ENCODE assay signal across 6 cellular contexts in the genomic region with DNA sequence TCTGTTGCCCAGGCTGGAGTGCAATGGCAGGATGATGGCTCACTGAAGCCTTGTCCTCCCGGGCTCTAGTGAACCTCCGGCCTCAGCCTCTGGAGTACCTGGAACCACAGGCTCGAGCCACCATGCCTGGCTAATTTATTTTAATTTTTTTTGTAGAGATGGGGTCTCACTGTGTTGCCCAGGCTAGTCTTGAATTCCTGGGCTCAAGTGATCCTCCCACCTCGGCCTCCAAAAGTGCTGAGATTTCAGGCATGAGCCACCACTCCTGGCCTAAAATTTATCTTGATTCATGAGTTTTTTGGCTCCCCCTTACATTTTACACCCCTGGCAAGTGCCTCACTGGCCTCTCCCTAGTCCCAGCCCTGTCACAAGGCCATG. TPM values are rescaled to one million over a fixed set of nuclear protein-coding genes. Genes with fewer than 3 reads are reported as not detected.
A peak's percentile ranks its signal among the peaks of the same experiment; 100 is the strongest.
DNase-seq lines count a peak whose midpoint lies in the region; ATAC-seq, FAIRE-seq and TF ChIP-seq lines count a peak whose summit lies in the region.

No MANE protein-coding gene starts in this region.

- no peak overlapping the region for H3K4me3 Mint-ChIP-seq in activated CD8-positive, alpha-beta memory T cell treated with anti-CD3 and anti-CD28 coated beads, Interleukin-2, amount 10 ng/mL, durations not matched to agents 7 days and 5 days

- peaks cover 16% of the 10 kb centered on the region for H3K79me2 ChIP-seq in HepG2 (ENCODE audit: insufficient read depth, low read length)

- no peaks in the 10 kb centered on the region for H3K36me3 Mint-ChIP-seq in activated CD8-positive, alpha-beta memory T cell treated with anti-CD3 and anti-CD28 coated beads, Interleukin-2, amount 10 ng/mL, durations not matched to agents 7 days and 5 days

- no peak overlapping the region; the same call in 1 of the 2 replicates for H3K9ac ChIP-seq in HepG2 (ENCODE audit: insufficient read depth, low read depth, low read length)

- CTCF ChIA-PET in activated CD8-positive, alpha-beta memory T cell treated with anti-CD3 and anti-CD28 coated beads, Interleukin-2, amount 10 ng/mL, durations not matched to agents 7 days and 5 days (lab: Charles Lee), result interaction anchor here (0.6 to 6.8 kb wide), 14 partner anchors 8 to 82 kb away, joined by 3 to 88 read pairs (median 4); partner anchors contain the start of gene HSP90AB1
- CTCF ChIA-PET in HepG2 (lab: Yijun Ruan, JAX; ENCODE audit: low intra/inter-chr PET ratio, low total read pairs), result interaction anchor here (0.6 to 3.2 kb wide), 3 partner anchors 13 to 37 kb away, joined by 3 to 18 read pairs (median 4); no protein-coding TSS in a partner anchor

- no peaks in the 10 kb centered on the region for H3K9me3 Mint-ChIP-seq in activated CD8-positive, alpha-beta memory T cell treated with anti-CD3 and anti-CD28 coated beads, Interleukin-2, amount 10 ng/mL, durations not matched to agents 7 days and 5 days (ENCODE audit: low read depth)

- no peak for ATAC-seq in activated CD8-positive, alpha-beta memory T cell treated with anti-CD3 and anti-CD28 coated beads, Interleukin-2, amount 10 ng/mL, durations not matched to agents 7 days and 5 days
- ATAC-seq in HepG2 (no peak), GM21576 (IDR thresholded peaks at IDR 0.05; ENCODE audit: unreplicated experiment) (no peak)

- WGBS in HepG2 (ENCODE audit: low lambda C conversion rate), result 79% methylated on average over 4 of the region's 4 CpGs
- 90 to 100% methylated on average over 3 to 4 of the region's 4 CpGs for whole genome bisulfite sequencing in transverse colon (ENCODE audit: low coverage in 1 of 2), 2 donors

- in situ Hi-C loops in HepG2 (cut with HindIII; ENCODE audit: extremely low pct_ligation_motif_present, low pct_unique_long_range_greater_than_20kb), result loop anchor here (5.0 kb wide), 1 partner anchor 49 kb away; no protein-coding TSS in a partner anchor
- in situ Hi-C loops in transverse colon (cut with MboI; ENCODE audit: low pct_ligation_motif_present in 1 of 4, low pct_unique_long_range_greater_than_20kb in 1 of 4, low sequenced_read_pairs in 3 of 4), result no loop called here

- TF ChIP-seq CTCF in HepG2 (CRISPR knock-in tag; IDR thresholded peaks at IDR 0.05) (no peak), transverse colon (IDR thresholded peaks at IDR 0.05) (no peak)

- no peak overlapping the region for H2AFZ ChIP-seq in HepG2 (ENCODE audit: low read length)

- H3K4me1 Mint-ChIP-seq in activated CD8-positive, alpha-beta memory T cell treated with anti-CD3 and anti-CD28 coated beads, Interleukin-2, amount 10 ng/mL, durations not matched to agents 7 days and 5 days, result peaks cover 36% of the 10 kb centered on the region

- H3K4me3 ChIP-seq in HepG2 (replicated peaks in 1 of 3; ENCODE audit: insufficient read depth in 1 of 3, low read depth in 2 of 3, low read length in 3 of 3), result no peak overlapping the region
- no peak overlapping the region for H3K4me3 ChIP-seq in transverse colon

- no peaks in the 10 kb centered on the region for H4K20me1 ChIP-seq in HepG2 (ENCODE audit: insufficient read depth, low read length)

- H3K9me3 ChIP-seq in HepG2 (ENCODE audit: low read length) (no peaks in the 10 kb centered on the region), transverse colon (no peaks in the 10 kb centered on the region)

- H3K4me2 ChIP-seq in HepG2 (ENCODE audit: low read depth, low read length), result peak overlapping the region; percentile 66

- no peaks in the 10 kb centered on the region for H3K36me3 ChIP-seq in HepG2 (replicated peaks in 1 of 2; ENCODE audit: control insufficient read depth in 1 of 2, insufficient read depth in 2 of 2, low read length in 2 of 2)
- H3K36me3 ChIP-seq in transverse colon, result no peaks in the 10 kb centered on the region

- intact Hi-C loops in HepG2 (cut with micrococcal nuclease; ENCODE audit: unreplicated experiment) (loop anchor here (1.0 kb wide), 2 partner anchors 13 to 49 kb away; no protein-coding TSS in a partner anchor), transverse colon (cut with DNase I; ENCODE audit: low total_unique reads) (loop anchor here (2.0 kb wide), 1 partner anchor 14 kb away; no protein-coding TSS in a partner anchor)

- POLR2A ChIA-PET in HepG2 (lab: Yijun Ruan, JAX), result interaction anchor here (0.8 to 4.4 kb wide), 6 partner anchors 15 to 98 kb away, joined by 3 to 61 read pairs (median 4); partner anchors contain the start of genes AARS2, HSP90AB1 and SLC35B2

- no peak overlapping the region for H3K27ac ChIP-seq in HepG2 (ENCODE audit: extremely low read length, insufficient read depth, low read length)
- H3K27ac ChIP-seq in transverse colon, result peak overlapping the region; percentile 85 to 94 (median 86)

- TF ChIP-seq RAD21 in HepG2 (CRISPR knock-in tag; IDR thresholded peaks at IDR 0.05), result no peak

- FAIRE-seq in HepG2 (lab: Jason Lieb, UNC), result no peak

- peaks cover 87% of the 10 kb centered on the region for H3K4me1 ChIP-seq in HepG2 (ENCODE audit: insufficient read depth, low read length)
- peaks cover 38 to 91% (median 71%) of the 10 kb centered on the region in 4 donors for H3K4me1 ChIP-seq in transverse colon

- H3K27ac Mint-ChIP-seq in activated CD8-positive, alpha-beta memory T cell treated with anti-CD3 and anti-CD28 coated beads, Interleukin-2, amount 10 ng/mL, durations not matched to agents 7 days and 5 days, result peak overlapping the region; percentile 3

- TF ChIP-seq EP300 in HepG2 (IDR thresholded peaks at IDR 0.05; ENCODE audit: low read depth in 2 of 2, low read length in 2 of 2) (0 out of 4 replicates have a peak, but pooled peaks of 1 of the 2 experiments have one; percentile 4), HepG2 (CRISPR knock-in tag; IDR thresholded peaks at IDR 0.05; ENCODE audit: borderline replicate concordance) (no peak), transverse colon (IDR thresholded peaks at IDR 0.05; ENCODE audit: low read depth) (no peak)

- BruUV-seq in HepG2 (replicated peaks; lab: Mats Ljungman, UMichigan), result no TSS peak

- peaks cover 11% of the 10 kb centered on the region for H3K27me3 Mint-ChIP-seq in activated CD8-positive, alpha-beta memory T cell treated with anti-CD3 and anti-CD28 coated beads, Interleukin-2, amount 10 ng/mL, durations not matched to agents 7 days and 5 days

- H3K27me3 ChIP-seq in HepG2 (ENCODE audit: control insufficient read depth in 1 of 2, insufficient read depth in 2 of 2, low read length in 2 of 2), result peaks cover 1 to 14% of the 10 kb centered on the region in 2 experiments; a peak in 4 of 5 replicates
- peaks cover 4% of the 10 kb centered on the region for H3K27me3 ChIP-seq in transverse colon

- TF ChIP-seq POLR2A in HepG2 (IDR thresholded peaks at IDR 0.05; ENCODE audit: insufficient read depth in 1 of 2, low read depth in 2 of 2, low read length in 2 of 2), result no peak
- no peak for TF ChIP-seq POLR2A in transverse colon (IDR thresholded peaks at IDR 0.05)

- no peak for DNase-seq in activated CD8-positive, alpha-beta memory T cell treated with anti-CD3 and anti-CD28 coated beads, Interleukin-2, amount 10 ng/mL, durations not matched to agents 7 days and 5 days
- no peak for DNase-seq in activated CD8-positive, alpha-beta memory T cell treated with anti-CD3 and anti-CD28 coated beads, Interleukin-2, amount 50 U/mL, for 48 hours
- DNase-seq in HepG2 (ENCODE audit: low spot score) (no peak), transverse colon (no peak), NK-92 (lab: John Stamatoyannopoulos, UW; ENCODE audit: unreplicated experiment) (no peak)

RNA-seq across cellular contexts. Expression of gene SLC29A1, which starts 2.5 kb away (rescaled TPM):
- total RNA-seq in activated CD8-positive, alpha-beta memory T cell treated with anti-CD3 and anti-CD28 coated beads, Interleukin-2, amount 10 ng/mL, durations not matched to agents 7 days and 5 days, result 10 to 100 TPM; 39.8 to 49.9 TPM
- total RNA-seq in HepG2 (2016; rRNA removed; fragmentation: Illumina TruSeq; extraction: Trizol) (23.1 and 43.2 TPM in 2 replicates), transverse colon (10 to 100 TPM; 25.1 to 45.2 (median 35.6) TPM)
- total RNA-seq in HepG2 (2016; cell fraction: cytosol; rRNA removed; fragmentation: Illumina TruSeq; extraction: Trizol; ENCODE audit: low read depth), result 19.7 and 24.6 TPM in 2 replicates
- total RNA-seq in HepG2 (2016; cell fraction: insoluble cytoplasmic fraction; rRNA removed; fragmentation: Illumina TruSeq; extraction: Trizol), result 22.9 and 41.9 TPM in 2 replicates
- 37.5 and 40.9 TPM in 2 replicates for total RNA-seq in HepG2 (2016; cell fraction: membrane; rRNA removed; fragmentation: Illumina TruSeq; extraction: Trizol)
- 42.6 and 53.1 TPM in 2 replicates for total RNA-seq in HepG2 (2016; cell fraction: nucleus; rRNA removed; fragmentation: Illumina TruSeq; extraction: Trizol)
- 95.5 and 106 TPM in 2 replicates for polyA plus RNA-seq in HepG2 (2011; rRNA removed)
- 92.8 and 113 TPM in 2 replicates for polyA plus RNA-seq in HepG2 (2011; cell fraction: cytosol; rRNA removed)
- polyA plus RNA-seq in HepG2 (2011; cell fraction: nucleus; rRNA removed), result 132 and 138 TPM in 2 replicates
- polyA plus RNA-seq in HepG2 (2012), result 38.8 and 43.9 TPM in 2 replicates
- polyA plus RNA-seq in HepG2 (2016; cell fraction: cytosol; fragmentation: Illumina TruSeq; extraction: Trizol; ENCODE audit: low read depth), result 32.1 and 36.6 TPM in 2 replicates
- 35.2 and 35.6 TPM in 2 replicates for polyA plus RNA-seq in HepG2 (2016; cell fraction: insoluble cytoplasmic fraction; fragmentation: Illumina TruSeq; extraction: Trizol; ENCODE audit: low read depth)
- 48.6 and 49.6 TPM in 2 replicates for polyA plus RNA-seq in HepG2 (2016; cell fraction: membrane; fragmentation: Illumina TruSeq; extraction: Trizol; ENCODE audit: low read depth)
- polyA plus RNA-seq in HepG2 (2016; cell fraction: nucleus; fragmentation: Illumina TruSeq; extraction: Trizol; ENCODE audit: insufficient read depth, low read depth), result 82.7 and 90.9 TPM in 2 replicates
- polyA minus RNA-seq in HepG2 (2011; rRNA and poly(A)+ RNA removed; ENCODE audit: low replicate concordance), result 236 and 248 TPM in 2 replicates
- 35.4 and 40.0 TPM in 2 replicates for polyA minus RNA-seq in HepG2 (2011; cell fraction: cytosol; rRNA and poly(A)+ RNA removed)
- polyA minus RNA-seq in HepG2 (2011; cell fraction: nucleus; rRNA and poly(A)+ RNA removed), result 37.0 and 39.3 TPM in 2 replicates

RNA-seq across cellular contexts. Expression of gene MYMX, which starts 4.2 kb away (rescaled TPM):
- total RNA-seq in activated CD8-positive, alpha-beta memory T cell treated with anti-CD3 and anti-CD28 coated beads, Interleukin-2, amount 10 ng/mL, durations not matched to agents 7 days and 5 days, result not detected
- total RNA-seq in HepG2 (2016; rRNA removed; fragmentation: Illumina TruSeq; extraction: Trizol), result not detected in 2 replicates
- not detected in 2 replicates for total RNA-seq in HepG2 (2016; cell fraction: cytosol; rRNA removed; fragmentation: Illumina TruSeq; extraction: Trizol; ENCODE audit: low read depth)
- total RNA-seq in HepG2 (2016; cell fraction: insoluble cytoplasmic fraction; rRNA removed; fragmentation: Illumina TruSeq; extraction: Trizol), result not detected in 2 replicates
- not detected in 2 replicates for total RNA-seq in HepG2 (2016; cell fraction: membrane; rRNA removed; fragmentation: Illumina TruSeq; extraction: Trizol)
- not detected in 2 replicates for total RNA-seq in HepG2 (2016; cell fraction: nucleus; rRNA removed; fragmentation: Illumina TruSeq; extraction: Trizol)
- 0.14 TPM in 1 of 2 replicates, not detected in the other for polyA plus RNA-seq in HepG2 (2011; rRNA removed)
- polyA plus RNA-seq in HepG2 (2011; cell fraction: cytosol; rRNA removed), result 0.09 TPM in 1 of 2 replicates, not detected in the other
- 0.24 TPM in 1 of 2 replicates, not detected in the other for polyA plus RNA-seq in HepG2 (2011; cell fraction: nucleus; rRNA removed)
- not detected in 2 replicates for polyA plus RNA-seq in HepG2 (2012)
- not detected in 2 replicates for polyA plus RNA-seq in HepG2 (2016; cell fraction: cytosol; fragmentation: Illumina TruSeq; extraction: Trizol; ENCODE audit: low read depth)
- not detected in 2 replicates for polyA plus RNA-seq in HepG2 (2016; cell fraction: insoluble cytoplasmic fraction; fragmentation: Illumina TruSeq; extraction: Trizol; ENCODE audit: low read depth)
- not detected in 2 replicates for polyA plus RNA-seq in HepG2 (2016; cell fraction: membrane; fragmentation: Illumina TruSeq; extraction: Trizol; ENCODE audit: low read depth)
- polyA plus RNA-seq in HepG2 (2016; cell fraction: nucleus; fragmentation: Illumina TruSeq; extraction: Trizol; ENCODE audit: insufficient read depth, low read depth), result not detected in 2 replicates
- not detected in 2 replicates for polyA minus RNA-seq in HepG2 (2011; rRNA and poly(A)+ RNA removed; ENCODE audit: low replicate concordance)
- polyA minus RNA-seq in HepG2 (2011; cell fraction: cytosol; rRNA and poly(A)+ RNA removed), result not detected in 2 replicates
- polyA minus RNA-seq in HepG2 (2011; cell fraction: nucleus; rRNA and poly(A)+ RNA removed), result not detected in 2 replicates
- total RNA-seq in transverse colon, result under 1 TPM in 1 of 4 donors, not detected in 3; 0.95 TPM

RNA-seq across cellular contexts. Expression of gene HSP90AB1, which starts 26.0 kb away (rescaled TPM):
- total RNA-seq in activated CD8-positive, alpha-beta memory T cell treated with anti-CD3 and anti-CD28 coated beads, Interleukin-2, amount 10 ng/mL, durations not matched to agents 7 days and 5 days, result 1,000 to 10,000 TPM in 1 of 2 experiments, 100 to 1,000 TPM in 1; 734 to 1,112 TPM
- total RNA-seq in HepG2 (2016; rRNA removed; fragmentation: Illumina TruSeq; extraction: Trizol) (1,472 and 2,212 TPM in 2 replicates), transverse colon (100 to 1,000 TPM; 105 to 371 (median 242) TPM)
- 123 and 155 TPM in 2 replicates for total RNA-seq in HepG2 (2016; cell fraction: cytosol; rRNA removed; fragmentation: Illumina TruSeq; extraction: Trizol; ENCODE audit: low read depth)
- total RNA-seq in HepG2 (2016; cell fraction: insoluble cytoplasmic fraction; rRNA removed; fragmentation: Illumina TruSeq; extraction: Trizol), result 1,508 and 1,964 TPM in 2 replicates
- 383 and 490 TPM in 2 replicates for total RNA-seq in HepG2 (2016; cell fraction: membrane; rRNA removed; fragmentation: Illumina TruSeq; extraction: Trizol)
- total RNA-seq in HepG2 (2016; cell fraction: nucleus; rRNA removed; fragmentation: Illumina TruSeq; extraction: Trizol), result 1,014 and 1,081 TPM in 2 replicates
- 1,076 and 1,325 TPM in 2 replicates for polyA plus RNA-seq in HepG2 (2011; rRNA removed)
- 1,072 and 1,224 TPM in 2 replicates for polyA plus RNA-seq in HepG2 (2011; cell fraction: cytosol; rRNA removed)
- polyA plus RNA-seq in HepG2 (2011; cell fraction: nucleus; rRNA removed), result 279 and 406 TPM in 2 replicates
- 1,683 and 1,883 TPM in 2 replicates for polyA plus RNA-seq in HepG2 (2012)
- 155 and 188 TPM in 2 replicates for polyA plus RNA-seq in HepG2 (2016; cell fraction: cytosol; fragmentation: Illumina TruSeq; extraction: Trizol; ENCODE audit: low read depth)
- polyA plus RNA-seq in HepG2 (2016; cell fraction: insoluble cytoplasmic fraction; fragmentation: Illumina TruSeq; extraction: Trizol; ENCODE audit: low read depth), result 2,023 and 2,380 TPM in 2 replicates
- polyA plus RNA-seq in HepG2 (2016; cell fraction: membrane; fragmentation: Illumina TruSeq; extraction: Trizol; ENCODE audit: low read depth), result 336 and 456 TPM in 2 replicates
- polyA plus RNA-seq in HepG2 (2016; cell fraction: nucleus; fragmentation: Illumina TruSeq; extraction: Trizol; ENCODE audit: insufficient read depth, low read depth), result 1,245 and 1,272 TPM in 2 replicates
- polyA minus RNA-seq in HepG2 (2011; rRNA and poly(A)+ RNA removed; ENCODE audit: low replicate concordance), result 1,001 and 1,123 TPM in 2 replicates
- polyA minus RNA-seq in HepG2 (2011; cell fraction: cytosol; rRNA and poly(A)+ RNA removed), result 1,091 and 1,101 TPM in 2 replicates
- polyA minus RNA-seq in HepG2 (2011; cell fraction: nucleus; rRNA and poly(A)+ RNA removed), result 271 and 440 TPM in 2 replicates

RNA-seq across cellular contexts. Expression of gene SLC35B2, which starts 36.4 kb away (rescaled TPM):
- 10 to 100 TPM; 28.0 to 39.6 TPM for total RNA-seq in activated CD8-positive, alpha-beta memory T cell treated with anti-CD3 and anti-CD28 coated beads, Interleukin-2, amount 10 ng/mL, durations not matched to agents 7 days and 5 days
- total RNA-seq in HepG2 (2016; rRNA removed; fragmentation: Illumina TruSeq; extraction: Trizol) (34.9 and 61.1 TPM in 2 replicates), transverse colon (10 to 100 TPM in 3 of 4 donors, 1 to 10 TPM in 1; 9.0 to 36.4 (median 22.5) TPM)
- 21.2 and 24.1 TPM in 2 replicates for total RNA-seq in HepG2 (2016; cell fraction: cytosol; rRNA removed; fragmentation: Illumina TruSeq; extraction: Trizol; ENCODE audit: low read depth)
- total RNA-seq in HepG2 (2016; cell fraction: insoluble cytoplasmic fraction; rRNA removed; fragmentation: Illumina TruSeq; extraction: Trizol), result 35.1 and 62.8 TPM in 2 replicates
- total RNA-seq in HepG2 (2016; cell fraction: membrane; rRNA removed; fragmentation: Illumina TruSeq; extraction: Trizol), result 44.9 and 53.8 TPM in 2 replicates
- total RNA-seq in HepG2 (2016; cell fraction: nucleus; rRNA removed; fragmentation: Illumina TruSeq; extraction: Trizol), result 56.1 and 63.9 TPM in 2 replicates
- polyA plus RNA-seq in HepG2 (2011; rRNA removed), result 148 and 168 TPM in 2 replicates
- 139 and 176 TPM in 2 replicates for polyA plus RNA-seq in HepG2 (2011; cell fraction: cytosol; rRNA removed)
- 99.4 and 112 TPM in 2 replicates for polyA plus RNA-seq in HepG2 (2011; cell fraction: nucleus; rRNA removed)
- polyA plus RNA-seq in HepG2 (2012), result 54.8 and 61.1 TPM in 2 replicates
- polyA plus RNA-seq in HepG2 (2016; cell fraction: cytosol; fragmentation: Illumina TruSeq; extraction: Trizol; ENCODE audit: low read depth), result 26.8 and 34.1 TPM in 2 replicates
- 41.4 and 43.9 TPM in 2 replicates for polyA plus RNA-seq in HepG2 (2016; cell fraction: insoluble cytoplasmic fraction; fragmentation: Illumina TruSeq; extraction: Trizol; ENCODE audit: low read depth)
- 45.2 and 53.5 TPM in 2 replicates for polyA plus RNA-seq in HepG2 (2016; cell fraction: membrane; fragmentation: Illumina TruSeq; extraction: Trizol; ENCODE audit: low read depth)
- polyA plus RNA-seq in HepG2 (2016; cell fraction: nucleus; fragmentation: Illumina TruSeq; extraction: Trizol; ENCODE audit: insufficient read depth, low read depth), result 95.9 and 97.5 TPM in 2 replicates
- polyA minus RNA-seq in HepG2 (2011; rRNA and poly(A)+ RNA removed; ENCODE audit: low replicate concordance), result 148 and 221 TPM in 2 replicates
- 47.0 and 47.4 TPM in 2 replicates for polyA minus RNA-seq in HepG2 (2011; cell fraction: cytosol; rRNA and poly(A)+ RNA removed)
- polyA minus RNA-seq in HepG2 (2011; cell fraction: nucleus; rRNA and poly(A)+ RNA removed), result 26.1 and 26.9 TPM in 2 replicates

RNA-seq across cellular contexts. Expression of gene NFKBIE, which starts 44.4 kb away (rescaled TPM):
- 10 to 100 TPM; 24.5 to 37.7 TPM for total RNA-seq in activated CD8-positive, alpha-beta memory T cell treated with anti-CD3 and anti-CD28 coated beads, Interleukin-2, amount 10 ng/mL, durations not matched to agents 7 days and 5 days
- total RNA-seq in HepG2 (2016; rRNA removed; fragmentation: Illumina TruSeq; extraction: Trizol) (14.5 and 15.0 TPM in 2 replicates), transverse colon (10 to 100 TPM in 3 of 4 donors, 1 to 10 TPM in 1; 2.6 to 67.3 (median 19.0) TPM)
- 5.3 and 5.4 TPM in 2 replicates for total RNA-seq in HepG2 (2016; cell fraction: cytosol; rRNA removed; fragmentation: Illumina TruSeq; extraction: Trizol; ENCODE audit: low read depth)
- 15.7 and 16.3 TPM in 2 replicates for total RNA-seq in HepG2 (2016; cell fraction: insoluble cytoplasmic fraction; rRNA removed; fragmentation: Illumina TruSeq; extraction: Trizol)
- total RNA-seq in HepG2 (2016; cell fraction: membrane; rRNA removed; fragmentation: Illumina TruSeq; extraction: Trizol), result 10.7 and 10.8 TPM in 2 replicates
- total RNA-seq in HepG2 (2016; cell fraction: nucleus; rRNA removed; fragmentation: Illumina TruSeq; extraction: Trizol), result 8.5 and 11.8 TPM in 2 replicates
- 6.7 and 8.5 TPM in 2 replicates for polyA plus RNA-seq in HepG2 (2011; rRNA removed)
- polyA plus RNA-seq in HepG2 (2011; cell fraction: cytosol; rRNA removed), result 7.7 and 9.3 TPM in 2 replicates
- polyA plus RNA-seq in HepG2 (2011; cell fraction: nucleus; rRNA removed), result 11.7 and 15.6 TPM in 2 replicates
- polyA plus RNA-seq in HepG2 (2012), result 7.1 TPM in 2 replicates
- polyA plus RNA-seq in HepG2 (2016; cell fraction: cytosol; fragmentation: Illumina TruSeq; extraction: Trizol; ENCODE audit: low read depth), result 3.3 and 4.0 TPM in 2 replicates
- polyA plus RNA-seq in HepG2 (2016; cell fraction: insoluble cytoplasmic fraction; fragmentation: Illumina TruSeq; extraction: Trizol; ENCODE audit: low read depth), result 14.6 and 14.8 TPM in 2 replicates
- 5.7 and 7.3 TPM in 2 replicates for polyA plus RNA-seq in HepG2 (2016; cell fraction: membrane; fragmentation: Illumina TruSeq; extraction: Trizol; ENCODE audit: low read depth)
- 14.2 and 16.3 TPM in 2 replicates for polyA plus RNA-seq in HepG2 (2016; cell fraction: nucleus; fragmentation: Illumina TruSeq; extraction: Trizol; ENCODE audit: insufficient read depth, low read depth)
- 3.3 and 10.9 TPM in 2 replicates for polyA minus RNA-seq in HepG2 (2011; rRNA and poly(A)+ RNA removed; ENCODE audit: low replicate concordance)
- polyA minus RNA-seq in HepG2 (2011; cell fraction: cytosol; rRNA and poly(A)+ RNA removed), result 4.6 and 6.2 TPM in 2 replicates
- polyA minus RNA-seq in HepG2 (2011; cell fraction: nucleus; rRNA and poly(A)+ RNA removed), result 4.5 and 8.3 TPM in 2 replicates
